Comparison of ENCODE assay signal across 20 cellular contexts in genomic region chr5:149745-150450, GRCh38. TPM values are rescaled to one million over a fixed set of nuclear protein-coding genes. Genes with fewer than 3 reads are reported as not detected.
DNase-seq lines count a peak whose midpoint lies in the region; FAIRE-seq and TF ChIP-seq lines count a peak whose summit lies in the region.
"Had no signal": no experiment of that assay in that cellular context is flagged by ENCODE, and none has a peak within 500 bp of the region (broad histone marks: within the 10 kb centered on the region; RNA-seq: fewer than 3 reads in every experiment).

No MANE protein-coding gene starts in this region.

- no peak for TF ChIP-seq CTCF in astrocyte (IDR thresholded peaks at IDR 0.05; ENCODE audit: insufficient read depth, low read depth, low read length)
- no peak for TF ChIP-seq CTCF in nephron progenitor cell (IDR thresholded peaks at IDR 0.05)

- H3K9me3 ChIP-seq in astrocyte (ENCODE audit: insufficient read depth, low read depth, low read length): peaks cover 11% of the 10 kb centered on the region
- H3K9me3 ChIP-seq: right lobe of liver had no signal

- H3K27me3 Mint-ChIP-seq in astrocyte (ENCODE audit: low read depth, unreplicated experiment) (peaks cover 1% of the 10 kb centered on the region), nephron progenitor cell (ENCODE audit: low read depth, poor library complexity) (peaks cover 9% of the 10 kb centered on the region)
- H3K27me3 Mint-ChIP-seq: CD4-positive, alpha-beta memory T cell had no signal

- no peak overlapping the region for H3K9ac ChIP-seq in astrocyte (ENCODE audit: low read length)

- peak overlapping the region; percentile 33 for H3K27ac ChIP-seq in astrocyte (ENCODE audit: low read depth, low read length)
- H3K27ac ChIP-seq: foreskin keratinocyte, right lobe of liver had no signal

- H3K4me1 ChIP-seq in astrocyte (ENCODE audit: insufficient read depth, low read length): peaks cover 22% of the 10 kb centered on the region
- H3K4me1 ChIP-seq: foreskin keratinocyte, right lobe of liver had no signal

- peaks cover 5% of the 10 kb centered on the region for H3K4me1 Mint-ChIP-seq in astrocyte (ENCODE audit: low read depth, unreplicated experiment)
- H3K4me1 Mint-ChIP-seq in nephron progenitor cell: peaks cover 9% of the 10 kb centered on the region
- H3K4me1 Mint-ChIP-seq: CD4-positive, alpha-beta memory T cell; stimulated activated effector memory CD8-positive, alpha-beta T cell treated with anti-CD3 and anti-CD28 coated beads, Interleukin-12 subunit alpha, Interleukin-12 subunit beta, amount 100 ng/mL, for 72 hours had no signal

- no peaks in the 10 kb centered on the region for H4K20me1 ChIP-seq in astrocyte (ENCODE audit: insufficient read depth, low read length)

- FAIRE-seq in astrocyte (lab: Jason Lieb, UNC): peak; percentile 26

- H3K4me3 Mint-ChIP-seq in astrocyte (ENCODE audit: unreplicated experiment) (no peak overlapping the region), nephron progenitor cell (no peak overlapping the region)
- H3K4me3 Mint-ChIP-seq: CD4-positive, alpha-beta memory T cell; nephron; stimulated activated effector memory CD8-positive, alpha-beta T cell treated with anti-CD3 and anti-CD28 coated beads, Interleukin-12 subunit alpha, Interleukin-12 subunit beta, amount 100 ng/mL, for 72 hours had no signal

- H3K9me3 Mint-ChIP-seq in astrocyte (ENCODE audit: unreplicated experiment) (peaks cover 16% of the 10 kb centered on the region), nephron progenitor cell (peaks cover 31% of the 10 kb centered on the region)

- no peak overlapping the region for H3K4me3 ChIP-seq in astrocyte (ENCODE audit: insufficient read depth, low read depth, low read length)
- H3K4me3 ChIP-seq: lung, right lobe of liver had no signal

- no peaks in the 10 kb centered on the region for H3K79me2 ChIP-seq in astrocyte (ENCODE audit: insufficient read depth, low read length)

- H3K36me3 Mint-ChIP-seq in astrocyte (ENCODE audit: low read depth, unreplicated experiment) (peaks cover 19% of the 10 kb centered on the region), nephron progenitor cell (ENCODE audit: low read depth) (peaks cover 85% of the 10 kb centered on the region)
- H3K36me3 Mint-ChIP-seq: stimulated activated effector memory CD8-positive, alpha-beta T cell treated with anti-CD3 and anti-CD28 coated beads, Interleukin-12 subunit alpha, Interleukin-12 subunit beta, amount 100 ng/mL, for 72 hours had no signal

- peak overlapping the region; percentile 11 for H3K4me2 ChIP-seq in astrocyte (ENCODE audit: low read length)

- H3K27me3 ChIP-seq in astrocyte (ENCODE audit: insufficient read depth, low read length): no peaks in the 10 kb centered on the region
- H3K27me3 ChIP-seq: foreskin keratinocyte, right lobe of liver had no signal

- H2AFZ ChIP-seq in astrocyte (ENCODE audit: low read depth, low read length): no peak overlapping the region

- H3K27ac Mint-ChIP-seq in astrocyte (ENCODE audit: unreplicated experiment) (no peak overlapping the region), nephron progenitor cell (no peak overlapping the region)
- H3K27ac Mint-ChIP-seq: activated naive CD4-positive, alpha-beta T cell treated with anti-CD3 and anti-CD28 coated beads, Interleukin-2, amount 50 U/mL, for 72 hours; CD4-positive, alpha-beta memory T cell; nephron; stimulated activated effector memory CD8-positive, alpha-beta T cell treated with anti-CD3 and anti-CD28 coated beads, Interleukin-12 subunit alpha, Interleukin-12 subunit beta, amount 100 ng/mL, for 72 hours had no signal

- no peaks in the 10 kb centered on the region for H3K36me3 ChIP-seq in astrocyte (ENCODE audit: insufficient read depth, low read length)
- H3K36me3 ChIP-seq: right lobe of liver had no signal

- DNase-seq in H4 (ENCODE audit: low spot score) (peak; percentile 49), NCI-H2196 treated with DMSO at 0.1 percent for 48 hours (lab: John Stamatoyannopoulos, UW; ENCODE audit: unreplicated experiment) (peak; percentile 8), astrocyte (ENCODE audit: low read depth) (peak; percentile 48), kidney tubule cell (ENCODE audit: low spot score) (peak; percentile 9), nephron progenitor cell (no peak), amygdala (lab: John Stamatoyannopoulos, UW) (no peak)
- no peak for DNase-seq in activated CD4-positive, alpha-beta T cell treated with anti-CD3 and anti-CD28 coated beads for 4 hours
- DNase-seq: CD4-positive, alpha-beta memory T cell; cortex of kidney; KG1; NCI-H2107; right lobe of liver; stimulated activated CD4-positive, alpha-beta T cell treated with anti-CD3 and anti-CD28 coated beads, Interleukin-4, amount 100 ng/mL, for 4 hours; SW 1271 had no signal

RNA-seq across cellular contexts. Expression of gene LRRC14B, which starts 41.4 kb away (rescaled TPM):
- total RNA-seq in H4 (2014; rRNA removed; shearing (Covaris generic)): not detected in 2 replicates
- total RNA-seq in astrocyte: not detected in 2 replicates
- total RNA-seq: CD4-positive, alpha-beta memory T cell; foreskin keratinocyte; right lobe of liver; ureter had no signal

RNA-seq across cellular contexts. Expression of gene PLEKHG4B, which starts 57.9 kb away (rescaled TPM):
- total RNA-seq in H4 (2014; rRNA removed; shearing (Covaris generic)): 7.3 and 13.1 TPM in 2 replicates
- 6.1 and 8.1 TPM in 2 replicates for total RNA-seq in astrocyte
- total RNA-seq: CD4-positive, alpha-beta memory T cell; foreskin keratinocyte had no signal

Comparison
In these comparisons a context has a peak if more than half of its experiments do, and no peak if none do; other contexts are left out.
1. DNase-seq: peak in H4 (single experiment), NCI-H2196 treated with DMSO at 0.1 percent for 48 hours (single experiment), astrocyte (single experiment) and kidney tubule cell (single experiment); none in nephron progenitor cell (single experiment), activated CD4-positive, alpha-beta T cell treated with anti-CD3 and anti-CD28 coated beads for 4 hours (0 of 2) and amygdala (0 of 56).